Comparison of ENCODE assay signal across 21 cellular contexts in the genomic region with DNA sequence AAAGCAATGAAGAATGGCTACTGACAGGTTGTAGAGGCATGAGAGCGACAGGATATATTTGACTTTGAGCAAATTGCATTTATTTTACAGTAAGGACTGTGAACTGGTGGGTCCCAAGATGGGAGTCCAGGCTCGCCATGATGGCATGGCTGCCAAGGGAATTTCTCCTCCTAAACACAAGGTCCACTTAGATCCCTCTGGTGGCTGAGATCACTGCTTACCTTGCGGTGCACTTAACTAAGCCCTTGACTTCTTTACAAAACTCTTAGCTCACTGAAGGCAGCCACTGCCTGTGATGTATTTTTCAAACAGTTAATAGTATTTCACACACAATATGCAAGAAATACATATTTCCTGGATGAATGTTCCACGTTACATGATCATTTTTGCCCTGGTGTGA. TPM values are rescaled to one million over a fixed set of nuclear protein-coding genes. Genes with fewer than 3 reads are reported as not detected.
A peak's percentile ranks its signal among the peaks of the same experiment; 100 is the strongest.
DNase-seq lines count a peak whose midpoint lies in the region; ATAC-seq, FAIRE-seq and TF ChIP-seq lines count a peak whose summit lies in the region.
"Had no signal": no experiment of that assay in that cellular context is flagged by ENCODE, and none has a peak within 500 bp of the region (broad histone marks: within the 10 kb centered on the region; RNA-seq: fewer than 3 reads in every experiment).

No MANE protein-coding gene starts in this region.

- no peak overlapping the region for H2AK5ac ChIP-seq in H1 (ENCODE audit: low read depth, low read length)

- no peak overlapping the region for H2BK12ac ChIP-seq in H1 (ENCODE audit: low read depth, low read length)

- H3K36me3 ChIP-seq in left ventricle myocardium inferior: no peaks in the 10 kb centered on the region
- H3K36me3 ChIP-seq in astrocyte (ENCODE audit: insufficient read depth, low read length): no peaks in the 10 kb centered on the region
- H3K36me3 ChIP-seq in H1 (ENCODE audit: control insufficient read depth in 2 of 4, insufficient read depth in 4 of 4, low read length in 3 of 4): peaks cover 0 to 5% (median 2%) of the 10 kb centered on the region in 4 experiments; a peak in 2 of 8 replicates
- H3K36me3 ChIP-seq: BE2C had no signal

- H4K20me1 ChIP-seq in astrocyte (ENCODE audit: insufficient read depth, low read length) (no peaks in the 10 kb centered on the region), H1 (replicated peaks in 1 of 2; ENCODE audit: control insufficient read depth in 1 of 2, insufficient read depth in 2 of 2, low read length in 2 of 2) (no peaks in the 10 kb centered on the region)

- H4K5ac ChIP-seq in H1 (ENCODE audit: insufficient read length, low read depth, low read length): no peak overlapping the region

- H3K9ac ChIP-seq in astrocyte (ENCODE audit: low read length) (no peak overlapping the region), H1 (replicated peaks in 1 of 4; ENCODE audit: extremely low read depth in 1 of 4, low read depth in 3 of 4, low read length in 3 of 4) (no peak overlapping the region)

- H3K23ac ChIP-seq in H1 (ENCODE audit: insufficient read length): no peak overlapping the region

- no peak overlapping the region for H2BK120ac ChIP-seq in H1 (replicated peaks; ENCODE audit: low read depth, low read length)

- H3K56ac ChIP-seq in H1 (replicated peaks; ENCODE audit: insufficient read length, low read depth, low read length): no peak overlapping the region

- H3K4me3 ChIP-seq in left ventricle myocardium inferior: no peak overlapping the region
- no peak overlapping the region for H3K4me3 ChIP-seq in astrocyte (ENCODE audit: insufficient read depth, low read depth, low read length)
- H3K4me3 ChIP-seq in H1 (ENCODE audit: extremely low read depth in 1 of 4, insufficient read depth in 2 of 4, low read depth in 3 of 4, low read length in 4 of 4): no peak overlapping the region
- H3K4me3 ChIP-seq: GM12878 had no signal

- H3K4me3 Mint-ChIP-seq in astrocyte (ENCODE audit: unreplicated experiment): no peak overlapping the region
- no peak overlapping the region for H3K4me3 Mint-ChIP-seq in stimulated activated effector memory CD8-positive, alpha-beta T cell treated with anti-CD3 and anti-CD28 coated beads, Interleukin-12 subunit alpha, Interleukin-12 subunit beta, amount 100 ng/mL, for 72 hours
- H3K4me3 Mint-ChIP-seq: CD4-positive, CD25-positive, alpha-beta regulatory T cell; CD8-positive, alpha-beta memory T cell; H9 had no signal

- H3K27me3 Mint-ChIP-seq in astrocyte (ENCODE audit: low read depth, unreplicated experiment): no peaks in the 10 kb centered on the region
- H3K27me3 Mint-ChIP-seq: CD4-positive, CD25-positive, alpha-beta regulatory T cell had no signal

- no peaks in the 10 kb centered on the region for H3K79me1 ChIP-seq in H1 (ENCODE audit: low read depth, low read length)

- CTCF ChIA-PET in H1 (lab: Charles Lee; ENCODE audit: partially characterized antibody): interaction anchor here (0.8 to 1.3 kb wide), 3 partner anchors 14 to 146 kb away, joined by 3 read pairs; no protein-coding TSS in a partner anchor

- H3K14ac ChIP-seq in H1 (ENCODE audit: insufficient read length): no peak overlapping the region

- H3K27me3 ChIP-seq in left ventricle myocardium inferior (ENCODE audit: low read depth) (no peaks in the 10 kb centered on the region), astrocyte (ENCODE audit: insufficient read depth, low read length) (no peaks in the 10 kb centered on the region), H1 (replicated peaks in 1 of 4; ENCODE audit: control insufficient read depth in 3 of 4, extremely low read depth in 1 of 4, insufficient read depth in 3 of 4, low read length in 3 of 4) (no peaks in the 10 kb centered on the region)
- H3K27me3 ChIP-seq: BE2C had no signal

- 0 out of 2 replicates have a peak overlapping the region, but pooled peaks have one; percentile 32 for H2BK15ac ChIP-seq in H1 (ENCODE audit: low read length)

- POLR2A ChIA-PET in H1 (lab: Charles Lee; ENCODE audit: partially characterized antibody): no interaction called here

- TF ChIP-seq CTCF in left ventricle myocardium inferior (IDR thresholded peaks at IDR 0.05; ENCODE audit: borderline replicate concordance) (no peak), astrocyte (IDR thresholded peaks at IDR 0.05; ENCODE audit: insufficient read depth, low read depth, low read length) (no peak), H1 (IDR thresholded peaks at IDR 0.05; ENCODE audit: control extremely low read depth in 1 of 3, insufficient read depth in 1 of 3, low read depth in 1 of 3, low read length in 3 of 3) (no peak)

- H3K4me1 ChIP-seq in left ventricle myocardium inferior (peaks cover 49% of the 10 kb centered on the region), astrocyte (ENCODE audit: insufficient read depth, low read length) (peaks cover 9% of the 10 kb centered on the region), H1 (replicated peaks in 1 of 4; ENCODE audit: control insufficient read depth in 3 of 4, insufficient read depth in 4 of 4, low read length in 3 of 4) (no peaks in the 10 kb centered on the region; a peak in 1 of 7 replicates)

- peaks cover 12% of the 10 kb centered on the region for H3K9me3 ChIP-seq in left ventricle myocardium inferior (replicated peaks)
- H3K9me3 ChIP-seq in astrocyte (ENCODE audit: insufficient read depth, low read depth, low read length): no peaks in the 10 kb centered on the region
- peaks cover 16% of the 10 kb centered on the region in 2 experiments for H3K9me3 ChIP-seq in H1 (ENCODE audit: insufficient read depth in 2 of 2, low read depth in 1 of 2, low read length in 1 of 2)
- H3K9me3 ChIP-seq: BE2C had no signal

- TF ChIP-seq EP300 in H1 (IDR thresholded peaks at IDR 0.05; ENCODE audit: borderline replicate concordance in 1 of 2, low read depth in 2 of 2, low read length in 2 of 2): no peak

- H3K27ac ChIP-seq in left ventricle myocardium inferior (replicated peaks) (peak overlapping the region; percentile 85), astrocyte (ENCODE audit: low read depth, low read length) (no peak overlapping the region), H1 (ENCODE audit: low read depth, low read length) (no peak overlapping the region)

- TF ChIP-seq RAD21 in H1 (IDR thresholded peaks at IDR 0.05 in 1 of 2, conservative IDR thresholded peaks at IDR 0.05 in 1 of 2; ENCODE audit: low read depth in 2 of 2, low read length in 2 of 2): 0 out of 4 replicates have a peak, but pooled peaks of 1 of the 2 experiments have one; percentile 9

- ATAC-seq in Right ventricle myocardium superior (ENCODE audit: poor library complexity) (no peak), HG03460 (IDR thresholded peaks at IDR 0.05; ENCODE audit: unreplicated experiment) (no peak)
- ATAC-seq in stimulated activated effector memory CD8-positive, alpha-beta T cell treated with anti-CD3 and anti-CD28 coated beads, Interleukin-12 subunit alpha, Interleukin-12 subunit beta, amount 100 ng/mL, for 72 hours: peak; percentile 36
- ATAC-seq: GM12878 had no signal

- H3K4me2 ChIP-seq in astrocyte (ENCODE audit: low read length): no peak overlapping the region
- H3K4me2 ChIP-seq in H1 (ENCODE audit: insufficient read depth in 1 of 2, low read depth in 2 of 2, low read length in 2 of 2): no peak overlapping the region

- DNase-seq in left ventricle myocardium inferior: no peak
- DNase-seq in Right ventricle myocardium superior: no peak
- no peak for DNase-seq in astrocyte (ENCODE audit: low read depth)
- no peak for DNase-seq in H1 (ENCODE audit: low read depth in 1 of 2, low spot score in 2 of 2)
- DNase-seq in stimulated activated effector memory CD8-positive, alpha-beta T cell treated with anti-CD3 and anti-CD28 coated beads, Interleukin-12 subunit alpha, Interleukin-12 subunit beta, amount 100 ng/mL, for 72 hours (ENCODE audit: low spot score in 2 of 2): no peak
- no peak for DNase-seq in NCI-H2227 (lab: John Stamatoyannopoulos, UW; ENCODE audit: unreplicated experiment)
- DNase-seq: ACHN; BE2C; C1 segment of cervical spinal cord; CD4-positive, CD25-positive, alpha-beta regulatory T cell; CD8-positive, alpha-beta memory T cell; COR-L47; DMS 273 treated with DMSO at 0.1 percent for 48 hours; DMS53; DND-41; EL; GOT3; H9 had no signal

- intact Hi-C loops in left ventricle myocardium inferior (cut with micrococcal nuclease): no loop called here
- intact Hi-C loops in Right ventricle myocardium superior (cut with DNase I): no loop called here

- no peak overlapping the region for H3K4ac ChIP-seq in H1 (replicated peaks; ENCODE audit: insufficient read length, low read depth, low read length)

- FAIRE-seq in astrocyte (lab: Jason Lieb, UNC) (peak; percentile 59), H1 (lab: Jason Lieb, UNC) (no peak)
- FAIRE-seq: A204.1 had no signal

- WGBS in H1 (ENCODE audit: extremely low coverage in 1 of 2, insufficient coverage in 1 of 2, insufficient read length in 1 of 2, insufficient replicate concordance in 2 of 2, low coverage in 1 of 2, low lambda C conversion rate in 2 of 2, missing lambda C conversion rate in 1 of 2), 2 experiments: 96% methylated on average over 4 of the region's 4 CpGs; no CpG with 5 or more reads in 1 of the 2 experiments

- no peaks in the 10 kb centered on the region; the same call in 1 of the 2 replicates for H3K23me2 ChIP-seq in H1 (ENCODE audit: low read depth, low read length)

- no peak overlapping the region for H4K91ac ChIP-seq in H1 (replicated peaks; ENCODE audit: insufficient read length, low read length)

- H3K4me1 Mint-ChIP-seq in astrocyte (ENCODE audit: low read depth, unreplicated experiment): peaks cover 10% of the 10 kb centered on the region
- no peaks in the 10 kb centered on the region for H3K4me1 Mint-ChIP-seq in stimulated activated effector memory CD8-positive, alpha-beta T cell treated with anti-CD3 and anti-CD28 coated beads, Interleukin-12 subunit alpha, Interleukin-12 subunit beta, amount 100 ng/mL, for 72 hours
- H3K4me1 Mint-ChIP-seq: CD4-positive, CD25-positive, alpha-beta regulatory T cell; CD8-positive, alpha-beta memory T cell had no signal

- H3K79me2 ChIP-seq in astrocyte (ENCODE audit: insufficient read depth, low read length): no peaks in the 10 kb centered on the region
- H3K79me2 ChIP-seq in H1 (ENCODE audit: control insufficient read depth in 1 of 2, insufficient read depth in 2 of 2, low read length in 2 of 2): no peaks in the 10 kb centered on the region

- H3K27ac Mint-ChIP-seq in astrocyte (ENCODE audit: unreplicated experiment): peak overlapping the region; percentile 59
- no peak overlapping the region for H3K27ac Mint-ChIP-seq in stimulated activated effector memory CD8-positive, alpha-beta T cell treated with anti-CD3 and anti-CD28 coated beads, Interleukin-12 subunit alpha, Interleukin-12 subunit beta, amount 100 ng/mL, for 72 hours
- H3K27ac Mint-ChIP-seq: CD4-positive, CD25-positive, alpha-beta regulatory T cell; CD8-positive, alpha-beta memory T cell had no signal

- peaks cover 15% of the 10 kb centered on the region for H3K9me3 Mint-ChIP-seq in astrocyte (ENCODE audit: unreplicated experiment)
- H3K9me3 Mint-ChIP-seq in stimulated activated effector memory CD8-positive, alpha-beta T cell treated with anti-CD3 and anti-CD28 coated beads, Interleukin-12 subunit alpha, Interleukin-12 subunit beta, amount 100 ng/mL, for 72 hours: peaks cover 11% of the 10 kb centered on the region

- H3K18ac ChIP-seq in H1 (ENCODE audit: extremely low read depth, low read length): no peak overlapping the region

- no peak overlapping the region for H2AFZ ChIP-seq in astrocyte (ENCODE audit: low read depth, low read length)
- H2AFZ ChIP-seq in H1 (ENCODE audit: low read length): no peak overlapping the region

- H4K8ac ChIP-seq in H1 (ENCODE audit: extremely low read depth, insufficient read depth, low read length): no peak overlapping the region

- H3K36me3 Mint-ChIP-seq in astrocyte (ENCODE audit: low read depth, unreplicated experiment): peaks cover 2% of the 10 kb centered on the region
- H3K36me3 Mint-ChIP-seq in stimulated activated effector memory CD8-positive, alpha-beta T cell treated with anti-CD3 and anti-CD28 coated beads, Interleukin-12 subunit alpha, Interleukin-12 subunit beta, amount 100 ng/mL, for 72 hours: no peaks in the 10 kb centered on the region
- H3K36me3 Mint-ChIP-seq: CD4-positive, CD25-positive, alpha-beta regulatory T cell; CD8-positive, alpha-beta memory T cell had no signal

- no peak overlapping the region for H2BK5ac ChIP-seq in H1 (ENCODE audit: low read depth, low read length)

- TF ChIP-seq POLR2A in H1 (IDR thresholded peaks at IDR 0.05; ENCODE audit: control extremely low read depth in 1 of 2, low read depth in 2 of 2, low read length in 2 of 2): no peak

- no peak overlapping the region for H2BK20ac ChIP-seq in H1 (ENCODE audit: low read length)

RNA-seq across cellular contexts. Expression of gene SORBS2, which starts 50.3 kb away (rescaled TPM):
- total RNA-seq in left ventricle myocardium inferior: 1,282 TPM
- total RNA-seq in Right ventricle myocardium superior: 819 TPM
- 96.1 and 97.4 TPM in 2 replicates for total RNA-seq in astrocyte
- 73.0 and 75.8 TPM in 2 replicates for total RNA-seq in H1 (2021; fragmentation: NEBNext Ultra II Directional; extraction: Animal tissue kit (Norgen Biotek cat#: 25700))
- 37.4 and 87.1 TPM in 2 replicates for polyA plus RNA-seq in H1 (2011; rRNA removed)
- polyA plus RNA-seq in H1 (2011; cell fraction: cytosol; rRNA removed): 34.5 TPM
- polyA plus RNA-seq in H1 (2011; cell fraction: nucleus; rRNA removed): 96.7 TPM
- 46.3 to 72.9 TPM (median 63.2 TPM) in 4 replicates for polyA plus RNA-seq in H1 (2012, experiment 1 of 2)
- 12.5 TPM for polyA plus RNA-seq in H1 (2012, experiment 2 of 2)
- 80.9 TPM for polyA plus RNA-seq in H1 (2013, experiment 1 of 2)
- polyA plus RNA-seq in H1 (2013, experiment 2 of 2): 79.9 TPM
- polyA minus RNA-seq in H1 (2011; rRNA and poly(A)+ RNA removed): 136 and 328 TPM in 2 replicates
- polyA minus RNA-seq in H1 (2011; cell fraction: cytosol; rRNA and poly(A)+ RNA removed): 49.0 TPM
- 200 TPM for polyA minus RNA-seq in H1 (2011; cell fraction: nucleus; rRNA and poly(A)+ RNA removed)
- total RNA-seq: CD8-positive, alpha-beta memory T cell had no signal
- polyA plus RNA-seq: CD4-positive, CD25-positive, alpha-beta regulatory T cell; CD8-positive, alpha-beta memory T cell had no signal
